Comparison of ENCODE assay signal across 17 cellular contexts in genomic region chr12:97177482-97177881, GRCh38.
DNase-seq lines count a peak whose midpoint lies in the region; ATAC-seq and TF ChIP-seq lines count a peak whose summit lies in the region.
"Had no signal": no experiment of that assay in that cellular context is flagged by ENCODE, and none has a peak within 500 bp of the region (broad histone marks: within the 10 kb centered on the region; RNA-seq: fewer than 3 reads in every experiment).

No MANE protein-coding gene starts in this region.

- H3K36me3 Mint-ChIP-seq in CD8-positive, alpha-beta memory T cell = no peaks in the 10 kb centered on the region
- H3K36me3 Mint-ChIP-seq in osteocyte (ENCODE audit: unreplicated experiment) = no peaks in the 10 kb centered on the region
- H3K36me3 Mint-ChIP-seq: CD4-positive, CD25-positive, alpha-beta regulatory T cell; IgD-negative memory B cell had no signal

- peaks cover 0 to 5% (median 0%) of the 10 kb centered on the region in 5 donors for H3K9me3 Mint-ChIP-seq in CD8-positive, alpha-beta memory T cell
- H3K9me3 Mint-ChIP-seq in osteocyte (ENCODE audit: unreplicated experiment) = peaks cover 16% of the 10 kb centered on the region

- H3K4me1 ChIP-seq in CD8-positive, alpha-beta memory T cell (ENCODE audit: insufficient read depth, low read length) = no peaks in the 10 kb centered on the region

- H3K9me3 ChIP-seq in CD8-positive, alpha-beta memory T cell (ENCODE audit: low read length) = no peaks in the 10 kb centered on the region

- no peaks in the 10 kb centered on the region for H3K4me1 Mint-ChIP-seq in CD8-positive, alpha-beta memory T cell
- no peaks in the 10 kb centered on the region for H3K4me1 Mint-ChIP-seq in osteocyte (ENCODE audit: unreplicated experiment)
- H3K4me1 Mint-ChIP-seq: CD4-positive, CD25-positive, alpha-beta regulatory T cell; IgD-negative memory B cell had no signal

- ATAC-seq in GM21529 (IDR thresholded peaks at IDR 0.05; ENCODE audit: unreplicated experiment) (no peak), HG03442 (IDR thresholded peaks at IDR 0.05; ENCODE audit: unreplicated experiment) (no peak)
- ATAC-seq: SK-N-SH treated with all-trans-retinoic acid at 6 μM for 48 hours had no signal

- no peaks in the 10 kb centered on the region for H3K36me3 ChIP-seq in CD8-positive, alpha-beta memory T cell (ENCODE audit: insufficient read depth, low read length)

- H3K27ac Mint-ChIP-seq in CD8-positive, alpha-beta memory T cell = no peak overlapping the region
- H3K27ac Mint-ChIP-seq in osteocyte (ENCODE audit: unreplicated experiment) = no peak overlapping the region
- H3K27ac Mint-ChIP-seq: CD4-positive, CD25-positive, alpha-beta regulatory T cell had no signal

- H3K27me3 Mint-ChIP-seq in CD8-positive, alpha-beta memory T cell = peaks cover 2 to 4% of the 10 kb centered on the region in 2 donors
- no peaks in the 10 kb centered on the region for H3K27me3 Mint-ChIP-seq in osteocyte (ENCODE audit: unreplicated experiment)
- H3K27me3 Mint-ChIP-seq: IgD-negative memory B cell had no signal

- TF ChIP-seq CTCF in osteocyte (IDR thresholded peaks at IDR 0.05) = no peak

- no peaks in the 10 kb centered on the region for H3K27me3 ChIP-seq in CD8-positive, alpha-beta memory T cell (ENCODE audit: insufficient read depth, low read length, poor library complexity, severe bottlenecking)

- POLR2A ChIA-PET in CD8-positive, alpha-beta memory T cell (lab: Charles Lee) = no interaction called here

- CTCF ChIA-PET in CD8-positive, alpha-beta memory T cell (lab: Charles Lee) = interaction anchor here (0.7 kb wide), 1 partner anchor 145 kb away, joined by 3 read pairs; no protein-coding TSS in a partner anchor

- DNase-seq in 8988T (peak; percentile 8), HT1080 (ENCODE audit: low read depth) (peak; percentile 84), RPMI7951 (ENCODE audit: low read depth) (peak; percentile 1), glomerular visceral epithelial cell (ENCODE audit: extremely low spot score) (peak; percentile 49), osteocyte (ENCODE audit: extremely low spot score, unreplicated experiment) (no peak)
- DNase-seq in CD8-positive, alpha-beta memory T cell = no peak
- DNase-seq: Calu3; CD4-positive, CD25-positive, alpha-beta regulatory T cell; NCI-H1048; NCI-H226; NCI-H526 treated with DMSO at 0.1 percent for 48 hours; PC-9; Right ventricle myocardium superior had no signal

- no peak overlapping the region for H3K4me3 Mint-ChIP-seq in CD8-positive, alpha-beta memory T cell
- H3K4me3 Mint-ChIP-seq in osteocyte (ENCODE audit: unreplicated experiment) = no peak overlapping the region
- H3K4me3 Mint-ChIP-seq: CD4-positive, CD25-positive, alpha-beta regulatory T cell; IgD-negative memory B cell had no signal

- no peak overlapping the region for H3K4me3 ChIP-seq in CD8-positive, alpha-beta memory T cell (ENCODE audit: low read length)
- H3K4me3 ChIP-seq: PC-9 had no signal

- H3K27ac ChIP-seq in CD8-positive, alpha-beta memory T cell (ENCODE audit: low read depth, low read length) = no peak overlapping the region
- H3K27ac ChIP-seq: PC-9 had no signal

Comparison
In these comparisons a context has a peak if more than half of its experiments do, and no peak if none do; other contexts are left out.
1. DNase-seq: peak in 8988T (single experiment), HT1080 (single experiment), RPMI7951 (single experiment) and glomerular visceral epithelial cell (single experiment); none in CD8-positive, alpha-beta memory T cell (0 of 5) and osteocyte (single experiment).